ENCODE assay signal across 1 cellular context in genomic region chr11:15850992-15851615, GRCh38.
TF ChIP-seq lines count a peak whose summit lies in the region.

No MANE protein-coding gene starts in this region.

TF ChIP-seq in IMR-90, 13 proteins besides CTCF, POLR2A, EP300 and RAD21:
- TF ChIP-seq CHD1 (IDR thresholded peaks at IDR 0.05; ENCODE audit: low read depth, low read length), result no peak
- no peak for TF ChIP-seq NFE2L2 (IDR thresholded peaks at IDR 0.05; ENCODE audit: low read depth, low read length)
- no peak for TF ChIP-seq BHLHE40 (IDR thresholded peaks at IDR 0.05; ENCODE audit: low read depth, low read length)
- no peak for TF ChIP-seq MAFK (IDR thresholded peaks at IDR 0.05; ENCODE audit: low read depth, low read length)
- TF ChIP-seq RCOR1 (IDR thresholded peaks at IDR 0.05; ENCODE audit: insufficient replicate concordance, low read length), result no peak
- no peak for TF ChIP-seq ELK1 (IDR thresholded peaks at IDR 0.05; ENCODE audit: borderline replicate concordance, low read depth, low read length)
- TF ChIP-seq SMC3 (IDR thresholded peaks at IDR 0.05; ENCODE audit: low read depth, low read length), result no peak
- no peak for TF ChIP-seq CEBPB (IDR thresholded peaks at IDR 0.05; ENCODE audit: low read depth, low read length)
- no peak for TF ChIP-seq MXI1 (IDR thresholded peaks at IDR 0.05; ENCODE audit: borderline replicate concordance, low read depth, low read length)
- no peak for TF ChIP-seq USF2 (IDR thresholded peaks at IDR 0.05; ENCODE audit: low read depth, low read length)
- no peak for TF ChIP-seq MAZ (IDR thresholded peaks at IDR 0.05; ENCODE audit: borderline replicate concordance, low read depth, low read length)
- TF ChIP-seq RFX5 (IDR thresholded peaks at IDR 0.05; ENCODE audit: low read depth, low read length), result no peak
- TF ChIP-seq FOS (IDR thresholded peaks at IDR 0.05; ENCODE audit: low read depth, low read length), result no peak
